In the genomic region with DNA sequence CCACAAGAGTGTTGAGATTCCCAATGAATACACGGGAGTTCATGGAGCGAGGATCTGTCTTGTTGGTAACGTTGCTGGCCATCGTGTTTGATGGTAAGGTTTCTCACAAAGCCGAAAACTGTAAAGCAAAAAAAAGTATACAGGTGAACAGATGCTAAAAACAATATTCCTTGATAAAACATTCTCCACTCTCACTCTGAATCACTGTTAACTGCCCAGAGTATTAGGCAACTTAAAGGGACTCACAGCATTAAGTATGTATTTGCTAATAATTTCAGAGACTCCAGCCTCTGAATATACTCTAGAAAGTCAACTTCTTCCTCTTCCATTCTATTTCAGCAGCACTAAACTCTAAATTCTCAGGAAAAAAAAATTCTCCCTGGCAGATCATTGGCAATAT, we compare ENCODE assay signal across 1 cellular context.
TF ChIP-seq lines count a peak whose summit lies in the region.

No MANE protein-coding gene starts in this region.

TF ChIP-seq in GM23338, 12 proteins besides CTCF, POLR2A, EP300 and RAD21:
- TF ChIP-seq ZNF462 (CRISPR knock-in tag; IDR thresholded peaks at IDR 0.05): no peak
- no peak for TF ChIP-seq NANOG (IDR thresholded peaks at IDR 0.05; ENCODE audit: borderline replicate concordance)
- TF ChIP-seq, protein P1, sequence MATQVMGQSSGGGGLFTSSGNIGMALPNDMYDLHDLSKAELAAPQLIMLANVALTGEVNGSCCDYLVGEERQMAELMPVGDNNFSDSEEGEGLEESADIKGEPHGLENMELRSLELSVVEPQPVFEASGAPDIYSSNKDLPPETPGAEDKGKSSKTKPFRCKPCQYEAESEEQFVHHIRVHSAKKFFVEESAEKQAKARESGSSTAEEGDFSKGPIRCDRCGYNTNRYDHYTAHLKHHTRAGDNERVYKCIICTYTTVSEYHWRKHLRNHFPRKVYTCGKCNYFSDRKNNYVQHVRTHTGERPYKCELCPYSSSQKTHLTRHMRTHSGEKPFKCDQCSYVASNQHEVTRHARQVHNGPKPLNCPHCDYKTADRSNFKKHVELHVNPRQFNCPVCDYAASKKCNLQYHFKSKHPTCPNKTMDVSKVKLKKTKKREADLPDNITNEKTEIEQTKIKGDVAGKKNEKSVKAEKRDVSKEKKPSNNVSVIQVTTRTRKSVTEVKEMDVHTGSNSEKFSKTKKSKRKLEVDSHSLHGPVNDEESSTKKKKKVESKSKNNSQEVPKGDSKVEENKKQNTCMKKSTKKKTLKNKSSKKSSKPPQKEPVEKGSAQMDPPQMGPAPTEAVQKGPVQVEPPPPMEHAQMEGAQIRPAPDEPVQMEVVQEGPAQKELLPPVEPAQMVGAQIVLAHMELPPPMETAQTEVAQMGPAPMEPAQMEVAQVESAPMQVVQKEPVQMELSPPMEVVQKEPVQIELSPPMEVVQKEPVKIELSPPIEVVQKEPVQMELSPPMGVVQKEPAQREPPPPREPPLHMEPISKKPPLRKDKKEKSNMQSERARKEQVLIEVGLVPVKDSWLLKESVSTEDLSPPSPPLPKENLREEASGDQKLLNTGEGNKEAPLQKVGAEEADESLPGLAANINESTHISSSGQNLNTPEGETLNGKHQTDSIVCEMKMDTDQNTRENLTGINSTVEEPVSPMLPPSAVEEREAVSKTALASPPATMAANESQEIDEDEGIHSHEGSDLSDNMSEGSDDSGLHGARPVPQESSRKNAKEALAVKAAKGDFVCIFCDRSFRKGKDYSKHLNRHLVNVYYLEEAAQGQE (IDR thresholded peaks at IDR 0.05; ENCODE audit: unreplicated experiment): no peak
- no peak for TF ChIP-seq STAT1 (IDR thresholded peaks at IDR 0.05; ENCODE audit: unreplicated experiment)
